ENCODE assay signal across 8 cellular contexts in genomic region chr19:51422053-51422448, GRCh38. TPM values are rescaled to one million over a fixed set of nuclear protein-coding genes. Genes with fewer than 3 reads are reported as not detected.
DNase-seq lines count a peak whose midpoint lies in the region; ATAC-seq and TF ChIP-seq lines count a peak whose summit lies in the region.

No MANE protein-coding gene starts in this region.

- no peaks in the 10 kb centered on the region for H3K4me1 Mint-ChIP-seq in neural crest cell
- peaks cover 22% of the 10 kb centered on the region for H3K4me1 Mint-ChIP-seq in stimulated activated naive CD8-positive, alpha-beta T cell treated with anti-CD3 and anti-CD28 coated beads, Interleukin-15, amount 100 ng/mL, for 72 hours

- peaks cover 44% of the 10 kb centered on the region for H3K27me3 Mint-ChIP-seq in neural crest cell (ENCODE audit: low read depth)
- H3K27me3 Mint-ChIP-seq in stimulated activated naive CD8-positive, alpha-beta T cell treated with anti-CD3 and anti-CD28 coated beads, Interleukin-15, amount 100 ng/mL, for 72 hours = peaks cover 77% of the 10 kb centered on the region

- H3K9me3 ChIP-seq in PC-9 (ENCODE audit: insufficient read depth, low read depth) = no peaks in the 10 kb centered on the region

- CTCF ChIA-PET in PC-9 (lab: Charles Lee) = interaction anchor here (0.5 to 1.5 kb wide), 3 partner anchors 59 to 1164 kb away, joined by 3 to 5 read pairs (median 4); no protein-coding TSS in a partner anchor

- peaks cover 40% of the 10 kb centered on the region for H3K27me3 ChIP-seq in PC-9 (ENCODE audit: insufficient read depth, low read depth)

- H4K20me1 ChIP-seq in PC-9 (ENCODE audit: insufficient read depth) = no peaks in the 10 kb centered on the region; the same call in 1 of the 2 replicates

- H3K4me1 ChIP-seq in PC-9 (replicated peaks; ENCODE audit: insufficient read depth) = no peaks in the 10 kb centered on the region

- POLR2A ChIA-PET in PC-9 (lab: Charles Lee; ENCODE audit: unreplicated experiment) = no interaction called here

- intact Hi-C loops in PC-9 (cut with micrococcal nuclease; ENCODE audit: unreplicated experiment) = loop anchor here (5.0 to 10.0 kb wide), 2 partner anchors 233 to 355 kb away; no protein-coding TSS in a partner anchor

- H3K4me3 ChIP-seq in PC-9 = no peak overlapping the region
- no peak overlapping the region for H3K4me3 ChIP-seq in fibroblast of the aortic adventitia (ENCODE audit: low read depth, low read length)

- BruUV-seq in PC-9 (replicated peaks; lab: Mats Ljungman, UMichigan) = no TSS peak

- ATAC-seq in stimulated activated naive CD8-positive, alpha-beta T cell treated with anti-CD3 and anti-CD28 coated beads, Interleukin-15, amount 100 ng/mL, for 72 hours = peak; percentile 79
- ATAC-seq in GM21723 (IDR thresholded peaks at IDR 0.05; ENCODE audit: unreplicated experiment) = no peak

- TF ChIP-seq CTCF in PC-9 (conservative IDR thresholded peaks at IDR 0.05) (peak; percentile 100), fibroblast of the aortic adventitia (IDR thresholded peaks at IDR 0.05; ENCODE audit: insufficient read depth, low read length) (peak; percentile 99), neural crest cell (conservative IDR thresholded peaks at IDR 0.05) (peak; percentile 99)

- no peaks in the 10 kb centered on the region for H3K9me2 ChIP-seq in PC-9 (ENCODE audit: insufficient read depth)

- no peaks in the 10 kb centered on the region for H3K36me3 Mint-ChIP-seq in neural crest cell (ENCODE audit: low read depth)

- H3K4me3 Mint-ChIP-seq in neural crest cell = no peak overlapping the region
- peak overlapping the region; percentile 22 to 31 for H3K4me3 Mint-ChIP-seq in stimulated activated naive CD8-positive, alpha-beta T cell treated with anti-CD3 and anti-CD28 coated beads, Interleukin-15, amount 100 ng/mL, for 72 hours

- no peaks in the 10 kb centered on the region for H3F3A ChIP-seq in PC-9 (ENCODE audit: insufficient read depth, low read depth)

- no peak overlapping the region for H3K4me2 ChIP-seq in PC-9

- no peak overlapping the region for H3K27ac Mint-ChIP-seq in neural crest cell (ENCODE audit: unreplicated experiment)
- peak overlapping the region in 1 of 2 donors; percentile 34 for H3K27ac Mint-ChIP-seq in stimulated activated naive CD8-positive, alpha-beta T cell treated with anti-CD3 and anti-CD28 coated beads, Interleukin-15, amount 100 ng/mL, for 72 hours

- H3K9me3 Mint-ChIP-seq in neural crest cell = no peaks in the 10 kb centered on the region
- H3K9me3 Mint-ChIP-seq in stimulated activated naive CD8-positive, alpha-beta T cell treated with anti-CD3 and anti-CD28 coated beads, Interleukin-15, amount 100 ng/mL, for 72 hours = no peaks in the 10 kb centered on the region

- H2AFZ ChIP-seq in PC-9 = no peak overlapping the region

- H3K79me2 ChIP-seq in PC-9 (ENCODE audit: low read depth) = no peaks in the 10 kb centered on the region

- H3K36me3 ChIP-seq in PC-9 (ENCODE audit: low read depth) = no peaks in the 10 kb centered on the region

- DNase-seq in AG20443 (ENCODE audit: low spot score) = peak; percentile 95
- peak; percentile 83 for DNase-seq in H4 (ENCODE audit: low spot score)
- peak; percentile 56 to 87 for DNase-seq in PC-9
- peak; percentile 65 for DNase-seq in activated T-helper 1 cell treated with Interleukin-2 at 50 U/mL for 16 hours (ENCODE audit: low read depth)
- peak; percentile 66 for DNase-seq in fibroblast of the aortic adventitia (ENCODE audit: low read depth)
- DNase-seq in neural crest cell (ENCODE audit: low read depth, low spot score) = peak; percentile 98
- DNase-seq in stimulated activated naive CD8-positive, alpha-beta T cell treated with anti-CD3 and anti-CD28 coated beads, Interleukin-15, amount 100 ng/mL, for 72 hours = peak; percentile 84 to 86

- H3K27ac ChIP-seq in PC-9 = no peak overlapping the region

RNA-seq across cellular contexts. Expression of gene SIGLEC10, which starts 4.6 kb away (rescaled TPM):
- total RNA-seq in H4 (2014; rRNA removed; shearing (Covaris generic)) = not detected in 2 replicates
- total RNA-seq in PC-9 (2021) (not detected in 2 replicates), fibroblast of the aortic adventitia (ENCODE audit: low replicate concordance) (not detected in 2 replicates), neural crest cell (not detected in 2 replicates)

RNA-seq across cellular contexts. Expression of gene C19orf84, which starts 31.7 kb away (rescaled TPM):
- total RNA-seq in H4 (2014; rRNA removed; shearing (Covaris generic)) = not detected in 2 replicates
- total RNA-seq in PC-9 (2021) (0.48 and 0.90 TPM in 2 replicates), fibroblast of the aortic adventitia (ENCODE audit: low replicate concordance) (not detected in 2 replicates), neural crest cell (0.23 and 0.50 TPM in 2 replicates)

RNA-seq across cellular contexts. Expression of gene LIM2, which starts 34.3 kb away (rescaled TPM):
- not detected in 2 replicates for total RNA-seq in H4 (2014; rRNA removed; shearing (Covaris generic))
- total RNA-seq in PC-9 (2021) = not detected in 2 replicates
- not detected in 2 replicates for total RNA-seq in fibroblast of the aortic adventitia (ENCODE audit: low replicate concordance)
- total RNA-seq in neural crest cell = not detected in 2 replicates

RNA-seq across cellular contexts. Expression of gene SIGLEC8, which starts 36.2 kb away (rescaled TPM):
- not detected in 2 replicates for total RNA-seq in H4 (2014; rRNA removed; shearing (Covaris generic))
- total RNA-seq in PC-9 (2021) (not detected in 2 replicates), fibroblast of the aortic adventitia (ENCODE audit: low replicate concordance) (not detected in 2 replicates), neural crest cell (not detected in 2 replicates)

RNA-seq across cellular contexts. Expression of gene NKG7, which starts 49.6 kb away (rescaled TPM):
- total RNA-seq in H4 (2014; rRNA removed; shearing (Covaris generic)) = not detected in 2 replicates
- total RNA-seq in PC-9 (2021) = not detected in 2 replicates
- total RNA-seq in fibroblast of the aortic adventitia (ENCODE audit: low replicate concordance) = not detected in 2 replicates
- not detected in 2 replicates for total RNA-seq in neural crest cell
